16 cellular contexts compared by ENCODE assay signal in genomic region chr14:45990252-45990651, GRCh38.
DNase-seq lines count a peak whose midpoint lies in the region; TF ChIP-seq lines count a peak whose summit lies in the region.
"Had no signal": no experiment of that assay in that cellular context is flagged by ENCODE, and none has a peak within 500 bp of the region (broad histone marks: within the 10 kb centered on the region; RNA-seq: fewer than 3 reads in every experiment).

No MANE protein-coding gene starts in this region.

- TF ChIP-seq POLR2A in stomach (IDR thresholded peaks at IDR 0.05) = no peak

- WGBS in stomach, 5 donors = 84 to 89% (median 87%) methylated on average over 3 of the region's 3 CpGs

- TF ChIP-seq CTCF in cardiac fibroblast (IDR thresholded peaks at IDR 0.05; ENCODE audit: low read depth, low read length) = peak; percentile 31
- TF ChIP-seq CTCF in osteocyte (IDR thresholded peaks at IDR 0.05) = peak; percentile 11
- TF ChIP-seq CTCF in stomach (IDR thresholded peaks at IDR 0.05) = peak in 1 of 7 experiments; percentile 9

- no peaks in the 10 kb centered on the region for H3K27me3 ChIP-seq in stomach
- H3K27me3 ChIP-seq: SJCRH30 had no signal

- H3K4me3 ChIP-seq in cardiac fibroblast (replicated peaks in 1 of 2; ENCODE audit: low read depth in 2 of 2, low read length in 2 of 2) (no peak overlapping the region), stomach (no peak overlapping the region)
- H3K4me3 ChIP-seq: SJCRH30 had no signal

- no peak overlapping the region for H3K27ac ChIP-seq in stomach
- H3K27ac ChIP-seq: SJCRH30 had no signal

- peaks cover 0 to 8% (median 0%) of the 10 kb centered on the region in 4 donors for H3K9me3 ChIP-seq in stomach
- H3K9me3 ChIP-seq: SJCRH30 had no signal

- no peaks in the 10 kb centered on the region for H3K27me3 Mint-ChIP-seq in osteocyte (ENCODE audit: unreplicated experiment)
- H3K27me3 Mint-ChIP-seq: activated CD4-positive, alpha-beta T cell treated with anti-CD3 and anti-CD28 coated beads for 36 hours; brain had no signal

- no peak overlapping the region for H3K4me3 Mint-ChIP-seq in osteocyte (ENCODE audit: unreplicated experiment)
- H3K4me3 Mint-ChIP-seq: activated CD4-positive, alpha-beta T cell treated with anti-CD3 and anti-CD28 coated beads for 36 hours; brain had no signal

- no peaks in the 10 kb centered on the region for H3K36me3 Mint-ChIP-seq in osteocyte (ENCODE audit: unreplicated experiment)
- H3K36me3 Mint-ChIP-seq: brain had no signal

- TF ChIP-seq EP300 in stomach (IDR thresholded peaks at IDR 0.05) = no peak

- H3K9me3 Mint-ChIP-seq in osteocyte (ENCODE audit: unreplicated experiment) = peaks cover 12% of the 10 kb centered on the region

- no peaks in the 10 kb centered on the region for H3K4me1 ChIP-seq in stomach
- H3K4me1 ChIP-seq: SJCRH30 had no signal

- no peaks in the 10 kb centered on the region for H3K36me3 ChIP-seq in stomach
- H3K36me3 ChIP-seq: SJCRH30 had no signal

- H3K4me1 Mint-ChIP-seq in osteocyte (ENCODE audit: unreplicated experiment) = no peaks in the 10 kb centered on the region
- H3K4me1 Mint-ChIP-seq: activated CD4-positive, alpha-beta T cell treated with anti-CD3 and anti-CD28 coated beads for 36 hours; brain had no signal

- no peak overlapping the region for H3K27ac Mint-ChIP-seq in osteocyte (ENCODE audit: unreplicated experiment)
- H3K27ac Mint-ChIP-seq: activated CD4-positive, alpha-beta T cell treated with anti-CD3 and anti-CD28 coated beads for 36 hours; brain had no signal

- intact Hi-C loops in stomach (cut with DNase I; ENCODE audit: low total_unique reads) = no loop called here

- peak; percentile 19 for DNase-seq in NCI-H2171 treated with DMSO at 0.1 percent for 48 hours (lab: John Stamatoyannopoulos, UW)
- no peak for DNase-seq in NCI-H2171 (lab: John Stamatoyannopoulos, UW)
- DNase-seq in NAMALWA (ENCODE audit: low spot score) = peak; percentile 26
- DNase-seq in cardiac fibroblast (ENCODE audit: low read depth in 2 of 2) = peak in 1 of 2 donors; percentile 4
- DNase-seq in osteocyte (ENCODE audit: extremely low spot score, unreplicated experiment) = no peak
- no peak for DNase-seq in activated CD4-positive, alpha-beta T cell treated with anti-CD3 and anti-CD28 coated beads for 4 hours
- no peak for DNase-seq in stomach
- DNase-seq in NCI-H526 (lab: John Stamatoyannopoulos, UW) = no peak
- DNase-seq: activated CD4-positive, alpha-beta T cell treated with anti-CD3 and anti-CD28 coated beads for 36 hours; activated effector memory CD4-positive, alpha-beta T cell treated with Interleukin-2 at 50 U/mL for 16 hours; H7; mammary epithelial cell; NCI-H1092; NCI-H510A treated with DMSO at 0.1 percent for 48 hours had no signal

Comparison
In these comparisons a context has a peak if more than half of its experiments do, and no peak if none do; other contexts are left out.
1. DNase-seq: peak in NCI-H2171 treated with DMSO at 0.1 percent for 48 hours (single experiment) and NAMALWA (single experiment); none in NCI-H2171 (single experiment), osteocyte (single experiment), activated CD4-positive, alpha-beta T cell treated with anti-CD3 and anti-CD28 coated beads for 4 hours (0 of 2), stomach (single experiment) and NCI-H526 (0 of 2).